In genomic region chr21:34546556-34546955, GRCh38 we compare ENCODE assay signal across 23 cellular contexts. TPM values are rescaled to one million over a fixed set of nuclear protein-coding genes. Genes with fewer than 3 reads are reported as not detected.
A peak's percentile ranks its signal among the peaks of the same experiment; 100 is the strongest.
DNase-seq lines count a peak whose midpoint lies in the region; ATAC-seq and TF ChIP-seq lines count a peak whose summit lies in the region.
"Had no signal": no experiment of that assay in that cellular context is flagged by ENCODE, and none has a peak within 500 bp of the region (broad histone marks: within the 10 kb centered on the region; RNA-seq: fewer than 3 reads in every experiment).

No MANE protein-coding gene starts in this region.

- peaks cover 14% of the 10 kb centered on the region for H3K9me3 Mint-ChIP-seq in activated naive CD8-positive, alpha-beta T cell treated with anti-CD3 and anti-CD28 coated beads, Interleukin-2, amount 50 U/mL, for 24 hours

- H3K9me3 ChIP-seq in breast epithelium: no peaks in the 10 kb centered on the region
- H3K9me3 ChIP-seq in mammary epithelial cell (replicated peaks; ENCODE audit: insufficient read depth, low read length): no peaks in the 10 kb centered on the region
- H3K9me3 ChIP-seq in upper lobe of left lung: no peaks in the 10 kb centered on the region
- H3K9me3 ChIP-seq: sigmoid colon had no signal

- no peak for TF ChIP-seq CTCF in breast epithelium (IDR thresholded peaks at IDR 0.05)
- TF ChIP-seq CTCF in mammary epithelial cell (conservative IDR thresholded peaks at IDR 0.05 in 1 of 2, IDR thresholded peaks at IDR 0.05 in 1 of 2; ENCODE audit: extremely low read depth in 1 of 2, insufficient read depth in 1 of 2, low read depth in 1 of 2, low read length in 2 of 2): no peak
- no peak for TF ChIP-seq CTCF in upper lobe of left lung (IDR thresholded peaks at IDR 0.05)

- no peak overlapping the region for H3K9ac ChIP-seq in mammary epithelial cell (ENCODE audit: insufficient read depth, low read length)

- H3K79me2 ChIP-seq in mammary epithelial cell (ENCODE audit: insufficient read depth, low read length): no peaks in the 10 kb centered on the region

- peaks cover 16% of the 10 kb centered on the region for H3K36me3 Mint-ChIP-seq in activated naive CD8-positive, alpha-beta T cell treated with anti-CD3 and anti-CD28 coated beads, Interleukin-2, amount 50 U/mL, for 24 hours (ENCODE audit: low read depth)
- H3K36me3 Mint-ChIP-seq: activated CD8-positive, alpha-beta memory T cell treated with anti-CD3 and anti-CD28 coated beads, Interleukin-2, amount 10 ng/mL, durations not matched to agents 7 days and 5 days had no signal

- intact Hi-C loops in breast epithelium (cut with DNase I; ENCODE audit: low total_unique reads): no loop called here
- intact Hi-C loops in mammary epithelial cell (cut with micrococcal nuclease): no loop called here

- H3K27me3 Mint-ChIP-seq in activated naive CD8-positive, alpha-beta T cell treated with anti-CD3 and anti-CD28 coated beads, Interleukin-2, amount 50 U/mL, for 24 hours: no peaks in the 10 kb centered on the region
- H3K27me3 Mint-ChIP-seq: activated CD8-positive, alpha-beta memory T cell treated with anti-CD3 and anti-CD28 coated beads, Interleukin-2, amount 10 ng/mL, durations not matched to agents 7 days and 5 days; type B pancreatic cell had no signal

- peaks cover 36% of the 10 kb centered on the region for H3K4me1 Mint-ChIP-seq in activated naive CD8-positive, alpha-beta T cell treated with anti-CD3 and anti-CD28 coated beads, Interleukin-2, amount 50 U/mL, for 24 hours

- H3K4me1 ChIP-seq in breast epithelium (peaks cover 0 to 16% of the 10 kb centered on the region in 2 donors), mammary epithelial cell (ENCODE audit: insufficient read depth, low read length) (peaks cover 11% of the 10 kb centered on the region), upper lobe of left lung (peaks cover 21 to 37% (median 31%) of the 10 kb centered on the region in 4 donors)

- ATAC-seq in activated naive CD8-positive, alpha-beta T cell treated with anti-CD3 and anti-CD28 coated beads, Interleukin-2, amount 50 U/mL, for 24 hours: no peak
- ATAC-seq in upper lobe of left lung (ENCODE audit: low FRiP score in 2 of 2) (no peak), HG03039 (IDR thresholded peaks at IDR 0.05; ENCODE audit: unreplicated experiment) (no peak)
- ATAC-seq: activated CD8-positive, alpha-beta memory T cell treated with anti-CD3 and anti-CD28 coated beads, Interleukin-2, amount 10 ng/mL, durations not matched to agents 7 days and 5 days; left lobe of liver had no signal

- H4K20me1 ChIP-seq in mammary epithelial cell (ENCODE audit: insufficient read depth, low read length): no peaks in the 10 kb centered on the region

- H3K4me3 ChIP-seq in breast epithelium: no peak overlapping the region
- no peak overlapping the region for H3K4me3 ChIP-seq in mammary epithelial cell (replicated peaks in 1 of 3; ENCODE audit: insufficient read depth in 1 of 3, low read depth in 2 of 3, low read length in 3 of 3)
- no peak overlapping the region for H3K4me3 ChIP-seq in upper lobe of left lung
- H3K4me3 ChIP-seq: sigmoid colon had no signal

- dilution Hi-C loops in mammary epithelial cell (cut with HindIII; ENCODE audit: low sequenced_read_pairs): no loop called here

- H3K27ac Mint-ChIP-seq in activated naive CD8-positive, alpha-beta T cell treated with anti-CD3 and anti-CD28 coated beads, Interleukin-2, amount 50 U/mL, for 24 hours: peak overlapping the region; percentile 44
- H3K27ac Mint-ChIP-seq: activated CD8-positive, alpha-beta memory T cell treated with anti-CD3 and anti-CD28 coated beads, Interleukin-2, amount 10 ng/mL, durations not matched to agents 7 days and 5 days; nephron progenitor cell had no signal

- CTCF ChIA-PET in mammary epithelial cell (lab: Charles Lee; ENCODE audit: low non-redundant PET): no interaction called here

- no peak for TF ChIP-seq EP300 in upper lobe of left lung (IDR thresholded peaks at IDR 0.05)

- TF ChIP-seq POLR2A in breast epithelium (IDR thresholded peaks at IDR 0.05) (no peak), upper lobe of left lung (IDR thresholded peaks at IDR 0.05) (no peak)

- H3K4me2 ChIP-seq in mammary epithelial cell (ENCODE audit: insufficient read depth, low read depth, low read length): no peak overlapping the region

- H3K27ac ChIP-seq in breast epithelium: peak overlapping the region; percentile 73 to 84
- no peak overlapping the region for H3K27ac ChIP-seq in mammary epithelial cell (ENCODE audit: insufficient read depth, low read depth, low read length)
- peak overlapping the region in 3 of 4 donors; percentile 80 to 82 (median 80) for H3K27ac ChIP-seq in upper lobe of left lung
- H3K27ac ChIP-seq: VCaP had no signal

- in situ Hi-C loops in mammary epithelial cell (cut with MboI; ENCODE audit: low sequenced_read_pairs in 2 of 2): no loop called here

- WGBS in mammary epithelial cell (ENCODE audit: low coverage, missing lambda C conversion rate): 99% methylated on average over 6 of the region's 6 CpGs
- 58 to 66% methylated on average over 6 of the region's 6 CpGs for WGBS in upper lobe of left lung, 2 donors

- H3K4me3 Mint-ChIP-seq in activated naive CD8-positive, alpha-beta T cell treated with anti-CD3 and anti-CD28 coated beads, Interleukin-2, amount 50 U/mL, for 24 hours: no peak overlapping the region
- H3K4me3 Mint-ChIP-seq: activated CD8-positive, alpha-beta memory T cell treated with anti-CD3 and anti-CD28 coated beads, Interleukin-2, amount 10 ng/mL, durations not matched to agents 7 days and 5 days; nephron progenitor cell; type B pancreatic cell had no signal

- H3K36me3 ChIP-seq in breast epithelium: no peaks in the 10 kb centered on the region
- H3K36me3 ChIP-seq in mammary epithelial cell (ENCODE audit: insufficient read depth, low read length): no peaks in the 10 kb centered on the region
- no peaks in the 10 kb centered on the region for H3K36me3 ChIP-seq in upper lobe of left lung

- no peak overlapping the region for H2AFZ ChIP-seq in mammary epithelial cell (ENCODE audit: low read depth, low read length)

- no peaks in the 10 kb centered on the region for H3K27me3 ChIP-seq in breast epithelium
- no peaks in the 10 kb centered on the region for H3K27me3 ChIP-seq in mammary epithelial cell (ENCODE audit: insufficient read depth, low read length)
- H3K27me3 ChIP-seq in upper lobe of left lung: no peaks in the 10 kb centered on the region
- H3K27me3 ChIP-seq: sigmoid colon had no signal

- BruUV-seq in mammary epithelial cell (replicated peaks; lab: Mats Ljungman, UMichigan): no TSS peak

- DNase-seq in breast epithelium (ENCODE audit: low spot score in 2 of 2) (no peak), mammary epithelial cell (no peak), lung microvascular endothelial cell (ENCODE audit: low read depth in 2 of 2) (peak; percentile 53 to 57), upper lobe of left lung (no peak), HPDE6-E6E7 (ENCODE audit: extremely low spot score) (no peak), NCI-H2029 (lab: John Stamatoyannopoulos, UW) (no peak)
- no peak for DNase-seq in activated naive CD8-positive, alpha-beta T cell treated with anti-CD3 and anti-CD28 coated beads, Interleukin-2, amount 50 U/mL, for 24 hours
- DNase-seq: ACHN; activated CD8-positive, alpha-beta memory T cell treated with anti-CD3 and anti-CD28 coated beads, Interleukin-2, amount 10 ng/mL, durations not matched to agents 7 days and 5 days; activated naive CD4-positive, alpha-beta T cell treated with anti-CD3 and anti-CD28 coated beads, Interleukin-2, amount 50 U/mL, for 16 hours; effector CD4-positive, alpha-beta T cell; NCI-H187 treated with DMSO at 0.1 percent for 48 hours; NCI-H526; nephron progenitor cell; RPMI8226; sigmoid colon; stimulated activated CD4-positive, alpha-beta T cell treated with anti-CD3 and anti-CD28 coated beads, Interleukin-4, amount 100 ng/mL, for 1 hour; SW 1271 had no signal

RNA-seq across cellular contexts. Expression of gene KCNE1, which starts 34.5 kb away (rescaled TPM):
- total RNA-seq in breast epithelium: 1 to 10 TPM; 1.6 to 6.7 (median 2.2) TPM
- total RNA-seq in mammary epithelial cell: under 1 TPM; 0.19 to 0.33 TPM
- 0.08 TPM for polyA plus RNA-seq in mammary epithelial cell
- polyA minus RNA-seq in mammary epithelial cell: not detected
- total RNA-seq in lung microvascular endothelial cell: 0.22 and 0.40 TPM in 2 replicates
- 10 to 100 TPM in 5 of 6 donors, 1 to 10 TPM in 1; 9.6 to 58.7 (median 19.4) TPM for total RNA-seq in upper lobe of left lung
- total RNA-seq: HT1080 had no signal

Comparison
In these comparisons a context has a peak if more than half of its experiments do, and no peak if none do; other contexts are left out.
1. DNase-seq: peak in lung microvascular endothelial cell (2 of 2); none in breast epithelium (0 of 2), mammary epithelial cell (single experiment), activated naive CD8-positive, alpha-beta T cell treated with anti-CD3 and anti-CD28 coated beads, Interleukin-2, amount 50 U/mL, for 24 hours (single experiment), upper lobe of left lung (0 of 2), HPDE6-E6E7 (single experiment) and NCI-H2029 (single experiment).